Comparison of ENCODE assay signal across 1 cellular context in genomic region chr12:58247633-58248032, GRCh38.
TF ChIP-seq lines count a peak whose summit lies in the region.

No MANE protein-coding gene starts in this region.

TF ChIP-seq in K562, 482 proteins besides CTCF, POLR2A, EP300 and RAD21 (continued from another document):
- no peak for TF ChIP-seq CHD4 (IDR thresholded peaks at IDR 0.05; ENCODE audit: insufficient read depth, insufficient replicate concordance, low read depth, low read length, poor library complexity, severe bottlenecking)
- no peak for TF ChIP-seq ATF3 (IDR thresholded peaks at IDR 0.05)
- no peak for TF ChIP-seq ATF3 (CRISPR knock-in tag; conservative IDR thresholded peaks at IDR 0.05)
TF ChIP-seq in K562: peak in this region for 0.
